ENCODE assay signal across 1 cellular context in genomic region chr7:76359111-76359986, GRCh38.
TF ChIP-seq lines count a peak whose summit lies in the region.

No MANE protein-coding gene starts in this region.

TF ChIP-seq in HEK293, 187 proteins besides CTCF, POLR2A, EP300 and RAD21 (continued from another document and continues in another):
- TF ChIP-seq, protein P1, sequence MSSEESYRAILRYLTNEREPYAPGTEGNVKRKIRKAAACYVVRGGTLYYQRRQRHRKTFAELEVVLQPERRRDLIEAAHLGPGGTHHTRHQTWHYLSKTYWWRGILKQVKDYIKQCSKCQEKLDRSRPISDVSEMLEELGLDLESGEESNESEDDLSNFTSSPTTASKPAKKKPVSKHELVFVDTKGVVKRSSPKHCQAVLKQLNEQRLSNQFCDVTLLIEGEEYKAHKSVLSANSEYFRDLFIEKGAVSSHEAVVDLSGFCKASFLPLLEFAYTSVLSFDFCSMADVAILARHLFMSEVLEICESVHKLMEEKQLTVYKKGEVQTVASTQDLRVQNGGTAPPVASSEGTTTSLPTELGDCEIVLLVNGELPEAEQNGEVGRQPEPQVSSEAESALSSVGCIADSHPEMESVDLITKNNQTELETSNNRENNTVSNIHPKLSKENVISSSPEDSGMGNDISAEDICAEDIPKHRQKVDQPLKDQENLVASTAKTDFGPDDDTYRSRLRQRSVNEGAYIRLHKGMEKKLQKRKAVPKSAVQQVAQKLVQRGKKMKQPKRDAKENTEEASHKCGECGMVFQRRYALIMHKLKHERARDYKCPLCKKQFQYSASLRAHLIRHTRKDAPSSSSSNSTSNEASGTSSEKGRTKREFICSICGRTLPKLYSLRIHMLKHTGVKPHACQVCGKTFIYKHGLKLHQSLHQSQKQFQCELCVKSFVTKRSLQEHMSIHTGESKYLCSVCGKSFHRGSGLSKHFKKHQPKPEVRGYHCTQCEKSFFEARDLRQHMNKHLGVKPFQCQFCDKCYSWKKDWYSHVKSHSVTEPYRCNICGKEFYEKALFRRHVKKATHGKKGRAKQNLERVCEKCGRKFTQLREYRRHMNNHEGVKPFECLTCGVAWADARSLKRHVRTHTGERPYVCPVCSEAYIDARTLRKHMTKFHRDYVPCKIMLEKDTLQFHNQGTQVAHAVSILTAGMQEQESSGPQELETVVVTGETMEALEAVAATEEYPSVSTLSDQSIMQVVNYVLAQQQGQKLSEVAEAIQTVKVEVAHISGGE (tag by site-specific recombination; conservative IDR thresholded peaks at IDR 0.05; ENCODE audit: low read depth) = 0 out of 2 replicates have a peak, but pooled peaks have one; percentile 26
- TF ChIP-seq ZSCAN18 (tag by site-specific recombination; IDR thresholded peaks at IDR 0.05) (no peak), HOXC10 (CRISPR knock-in tag; IDR thresholded peaks at IDR 0.05) (no peak), ZNF239 (tag by site-specific recombination; IDR thresholded peaks at IDR 0.05) (no peak), ZNF157 (tag by site-specific recombination; IDR thresholded peaks at IDR 0.05) (no peak), ZSCAN30 (tag by site-specific recombination; IDR thresholded peaks at IDR 0.05) (peak; percentile 56), ZNF16 (tag by site-specific recombination; IDR thresholded peaks at IDR 0.05; ENCODE audit: low read depth) (no peak), GLIS2 (tag by site-specific recombination; IDR thresholded peaks at IDR 0.05) (peak; percentile 98), PBX3 (CRISPR knock-in tag; IDR thresholded peaks at IDR 0.05) (no peak), ZFHX2 (tag by site-specific recombination; conservative IDR thresholded peaks at IDR 0.05) (peak; percentile 43; the same call in 1 of the 2 replicates), ZNF777 (tag by site-specific recombination; IDR thresholded peaks at IDR 0.05; ENCODE audit: borderline replicate concordance) (no peak), KLF9 (tag by site-specific recombination; IDR thresholded peaks at IDR 0.05; ENCODE audit: low read depth) (peak; percentile 41; the same call in 1 of the 2 replicates), ZBTB7A (tag by site-specific recombination; IDR thresholded peaks at IDR 0.05; ENCODE audit: low read depth) (no peak), SP3 (tag by site-specific recombination; IDR thresholded peaks at IDR 0.05) (peak; percentile 97), ZNF654 (tag by site-specific recombination; IDR thresholded peaks at IDR 0.05; ENCODE audit: low read depth) (peak; percentile 44), PRDM1 (tag by site-specific recombination; IDR thresholded peaks at IDR 0.05) (peak; percentile 74), ZNF791 (tag by site-specific recombination; IDR thresholded peaks at IDR 0.05) (no peak), ZNF518A (tag by site-specific recombination; conservative IDR thresholded peaks at IDR 0.05; ENCODE audit: low read depth) (no peak), KLF16 (tag by site-specific recombination; IDR thresholded peaks at IDR 0.05) (0 out of 2 replicates have a peak, but pooled peaks have one; percentile 28), SP7 (tag by site-specific recombination; IDR thresholded peaks at IDR 0.05) (peak; percentile 45), ZNF76 (tag by site-specific recombination; IDR thresholded peaks at IDR 0.05; ENCODE audit: borderline replicate concordance, low read depth) (peak; percentile 95), KLF1 (tag by site-specific recombination; IDR thresholded peaks at IDR 0.05) (peak; percentile 20; the same call in 1 of the 2 replicates), ZNF660 (tag by site-specific recombination; IDR thresholded peaks at IDR 0.05) (0 out of 2 replicates have a peak, but pooled peaks have one; percentile 35), ZNF571 (tag by site-specific recombination; IDR thresholded peaks at IDR 0.05) (no peak), ZNF140 (tag by site-specific recombination; IDR thresholded peaks at IDR 0.05) (no peak), ZNF645 (tag by site-specific recombination; IDR thresholded peaks at IDR 0.05) (no peak), ZBTB21 (tag by site-specific recombination; IDR thresholded peaks at IDR 0.05) (0 out of 2 replicates have a peak, but pooled peaks have one; percentile 6), ZBTB17 (tag by site-specific recombination; IDR thresholded peaks at IDR 0.05) (peak; percentile 90), HIC1 (tag by site-specific recombination; IDR thresholded peaks at IDR 0.05) (no peak), ZNF416 (tag by site-specific recombination; IDR thresholded peaks at IDR 0.05) (no peak), SETDB1 (IDR thresholded peaks at IDR 0.05; ENCODE audit: insufficient read length, low read length) (no peak), ZNF548 (tag by site-specific recombination; IDR thresholded peaks at IDR 0.05) (no peak), ZNF670 (tag by site-specific recombination; IDR thresholded peaks at IDR 0.05; ENCODE audit: low read depth) (no peak)
- TF ChIP-seq, protein P2, sequence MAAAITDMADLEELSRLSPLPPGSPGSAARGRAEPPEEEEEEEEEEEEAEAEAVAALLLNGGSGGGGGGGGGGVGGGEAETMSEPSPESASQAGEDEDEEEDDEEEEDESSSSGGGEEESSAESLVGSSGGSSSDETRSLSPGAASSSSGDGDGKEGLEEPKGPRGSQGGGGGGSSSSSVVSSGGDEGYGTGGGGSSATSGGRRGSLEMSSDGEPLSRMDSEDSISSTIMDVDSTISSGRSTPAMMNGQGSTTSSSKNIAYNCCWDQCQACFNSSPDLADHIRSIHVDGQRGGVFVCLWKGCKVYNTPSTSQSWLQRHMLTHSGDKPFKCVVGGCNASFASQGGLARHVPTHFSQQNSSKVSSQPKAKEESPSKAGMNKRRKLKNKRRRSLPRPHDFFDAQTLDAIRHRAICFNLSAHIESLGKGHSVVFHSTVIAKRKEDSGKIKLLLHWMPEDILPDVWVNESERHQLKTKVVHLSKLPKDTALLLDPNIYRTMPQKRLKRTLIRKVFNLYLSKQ (tag by site-specific recombination; IDR thresholded peaks at IDR 0.05; ENCODE audit: borderline replicate concordance) = no peak
- TF ChIP-seq, protein P3, sequence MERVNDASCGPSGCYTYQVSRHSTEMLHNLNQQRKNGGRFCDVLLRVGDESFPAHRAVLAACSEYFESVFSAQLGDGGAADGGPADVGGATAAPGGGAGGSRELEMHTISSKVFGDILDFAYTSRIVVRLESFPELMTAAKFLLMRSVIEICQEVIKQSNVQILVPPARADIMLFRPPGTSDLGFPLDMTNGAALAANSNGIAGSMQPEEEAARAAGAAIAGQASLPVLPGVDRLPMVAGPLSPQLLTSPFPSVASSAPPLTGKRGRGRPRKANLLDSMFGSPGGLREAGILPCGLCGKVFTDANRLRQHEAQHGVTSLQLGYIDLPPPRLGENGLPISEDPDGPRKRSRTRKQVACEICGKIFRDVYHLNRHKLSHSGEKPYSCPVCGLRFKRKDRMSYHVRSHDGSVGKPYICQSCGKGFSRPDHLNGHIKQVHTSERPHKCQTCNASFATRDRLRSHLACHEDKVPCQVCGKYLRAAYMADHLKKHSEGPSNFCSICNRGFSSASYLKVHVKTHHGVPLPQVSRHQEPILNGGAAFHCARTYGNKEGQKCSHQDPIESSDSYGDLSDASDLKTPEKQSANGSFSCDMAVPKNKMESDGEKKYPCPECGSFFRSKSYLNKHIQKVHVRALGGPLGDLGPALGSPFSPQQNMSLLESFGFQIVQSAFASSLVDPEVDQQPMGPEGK (tag by site-specific recombination; IDR thresholded peaks at IDR 0.05) = peak; percentile 97
- TF ChIP-seq, protein P4, sequence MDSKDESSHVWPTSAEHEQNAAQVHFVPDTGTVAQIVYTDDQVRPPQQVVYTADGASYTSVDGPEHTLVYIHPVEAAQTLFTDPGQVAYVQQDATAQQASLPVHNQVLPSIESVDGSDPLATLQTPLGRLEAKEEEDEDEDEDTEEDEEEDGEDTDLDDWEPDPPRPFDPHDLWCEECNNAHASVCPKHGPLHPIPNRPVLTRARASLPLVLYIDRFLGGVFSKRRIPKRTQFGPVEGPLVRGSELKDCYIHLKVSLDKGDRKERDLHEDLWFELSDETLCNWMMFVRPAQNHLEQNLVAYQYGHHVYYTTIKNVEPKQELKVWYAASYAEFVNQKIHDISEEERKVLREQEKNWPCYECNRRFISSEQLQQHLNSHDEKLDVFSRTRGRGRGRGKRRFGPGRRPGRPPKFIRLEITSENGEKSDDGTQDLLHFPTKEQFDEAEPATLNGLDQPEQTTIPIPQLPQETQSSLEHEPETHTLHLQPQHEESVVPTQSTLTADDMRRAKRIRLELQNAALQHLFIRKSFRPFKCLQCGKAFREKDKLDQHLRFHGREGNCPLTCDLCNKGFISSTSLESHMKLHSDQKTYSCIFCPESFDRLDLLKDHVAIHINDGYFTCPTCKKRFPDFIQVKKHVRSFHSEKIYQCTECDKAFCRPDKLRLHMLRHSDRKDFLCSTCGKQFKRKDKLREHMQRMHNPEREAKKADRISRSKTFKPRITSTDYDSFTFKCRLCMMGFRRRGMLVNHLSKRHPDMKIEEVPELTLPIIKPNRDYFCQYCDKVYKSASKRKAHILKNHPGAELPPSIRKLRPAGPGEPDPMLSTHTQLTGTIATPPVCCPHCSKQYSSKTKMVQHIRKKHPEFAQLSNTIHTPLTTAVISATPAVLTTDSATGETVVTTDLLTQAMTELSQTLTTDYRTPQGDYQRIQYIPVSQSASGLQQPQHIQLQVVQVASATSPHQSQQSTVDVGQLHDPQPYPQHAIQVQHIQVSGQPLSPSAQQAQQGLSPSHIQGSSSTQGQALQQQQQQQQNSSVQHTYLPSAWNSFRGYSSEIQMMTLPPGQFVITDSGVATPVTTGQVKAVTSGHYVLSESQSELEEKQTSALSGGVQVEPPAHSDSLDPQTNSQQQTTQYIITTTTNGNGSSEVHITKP (tag by site-specific recombination; IDR thresholded peaks at IDR 0.05) = peak; percentile 84
